ENCODE assay signal across 14 cellular contexts in the genomic region with DNA sequence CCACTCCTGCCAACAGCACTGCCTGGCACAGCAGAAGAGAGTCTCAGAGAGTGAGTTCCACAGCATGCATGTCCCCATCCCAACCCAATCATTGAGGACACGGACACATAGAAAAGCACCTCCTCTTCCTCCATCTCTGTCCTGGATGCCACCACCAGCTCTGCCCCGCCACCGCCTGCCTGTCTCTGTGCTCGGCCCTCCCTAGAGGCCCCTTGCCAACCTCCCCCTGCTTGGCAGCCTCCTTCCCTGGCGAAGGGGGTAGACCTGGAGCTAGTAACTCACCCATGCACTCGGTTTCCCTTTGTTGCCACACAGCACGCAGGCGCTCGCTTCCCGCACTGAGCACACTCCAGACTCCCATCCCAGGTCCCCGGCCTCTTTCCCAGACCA.
"Had no signal": no experiment of that assay in that cellular context is flagged by ENCODE, and none has a peak within 500 bp of the region (broad histone marks: within the 10 kb centered on the region; RNA-seq: fewer than 3 reads in every experiment).

No MANE protein-coding gene starts in this region.

- H3K4me3 ChIP-seq: left ventricle myocardium inferior, ovary, thyroid gland had no signal

- DNase-seq: activated CD4-positive, alpha-beta T cell treated with anti-CD3 and anti-CD28 coated beads for 4 hours; activated CD8-positive, alpha-beta memory T cell treated with anti-CD3 and anti-CD28 coated beads, Interleukin-2, amount 50 U/mL, for 4 hours; activated CD8-positive, alpha-beta T cell treated with anti-CD3 and anti-CD28 coated beads for 36 hours; activated T-cell treated with anti-CD3 and anti-CD28 coated beads, Interleukin-2, amount 50 U/mL, for 48 hours; endodermal cell; left ventricle myocardium inferior; mesenchymal stem cell; ovary; stimulated activated CD4-positive, alpha-beta T cell treated with anti-CD3 and anti-CD28 coated beads, Interleukin-2, amount 100 ng/mL, for 48 hours; T-helper 17 cell; thyroid gland had no signal

- FAIRE-seq: urothelium cell line had no signal

- H3K9me3 ChIP-seq: ovary, thyroid gland had no signal

- H3K27ac ChIP-seq: left ventricle myocardium inferior, ovary, thyroid gland had no signal

- H3K36me3 ChIP-seq: left ventricle myocardium inferior, ovary, thyroid gland had no signal

- H3K27me3 ChIP-seq: ovary, thyroid gland had no signal

- H3K4me1 ChIP-seq: left ventricle myocardium inferior, thyroid gland had no signal

- ATAC-seq: activated CD8-positive, alpha-beta T cell treated with anti-CD3 and anti-CD28 coated beads for 36 hours; stimulated activated memory B cell treated with anti-CD40 and anti-IgM and Interleukin-4, amounts not matched to agents 10 μg/mL and 1 μg/mL and 100 μg/mL, for 72 hours; T-helper 17 cell; WTC11 had no signal
